ENCODE assay signal across 9 cellular contexts in genomic region chr16:67192781-67193260, GRCh38.
DNase-seq lines count a peak whose midpoint lies in the region; TF ChIP-seq lines count a peak whose summit lies in the region.
"Had no signal": no experiment of that assay in that cellular context is flagged by ENCODE, and none has a peak within 500 bp of the region (broad histone marks: within the 10 kb centered on the region; RNA-seq: fewer than 3 reads in every experiment).

No MANE protein-coding gene starts in this region.

- no peaks in the 10 kb centered on the region for H3K9me3 Mint-ChIP-seq in nephron

- no peak overlapping the region for H3K27ac Mint-ChIP-seq in nephron

- H3K4me3 ChIP-seq in LNCaP clone FGC (ENCODE audit: low read depth, low read length): peak overlapping the region; percentile 95
- H3K4me3 ChIP-seq in duodenal mucosa (ENCODE audit: low read depth in 1 of 2, low read length in 2 of 2): peak overlapping the region; percentile 92 to 96

- TF ChIP-seq CTCF in C4-2B (conservative IDR thresholded peaks at IDR 0.05) (no peak), LNCaP clone FGC (IDR thresholded peaks at IDR 0.05; ENCODE audit: control insufficient read depth, extremely low read depth, insufficient read depth) (no peak), nephron (IDR thresholded peaks at IDR 0.05; ENCODE audit: unreplicated experiment in 3 of 3) (no peak)

- peak overlapping the region; percentile 80 to 99 for H3K9ac ChIP-seq in duodenal mucosa (ENCODE audit: low read depth in 1 of 2, low read length in 2 of 2)

- no peaks in the 10 kb centered on the region for H3K27me3 ChIP-seq in duodenal mucosa (ENCODE audit: control insufficient read depth in 1 of 2, insufficient read depth in 2 of 2, low read length in 2 of 2)

- H3K36me3 Mint-ChIP-seq in nephron (ENCODE audit: low read depth): peaks cover 31% of the 10 kb centered on the region

- H3K9me3 ChIP-seq in duodenal mucosa (ENCODE audit: control insufficient read depth in 1 of 2, low read length in 2 of 2): no peaks in the 10 kb centered on the region

- H3K4me3 Mint-ChIP-seq in nephron: peak overlapping the region; percentile 86 to 93 (median 89)

- H3K27ac ChIP-seq in C4-2B: peak overlapping the region; percentile 95
- no peak overlapping the region for H3K27ac ChIP-seq in duodenal mucosa (ENCODE audit: low read depth, low read length)

- no peak for DNase-seq in LNCaP clone FGC (ENCODE audit: low read depth)
- no peak for DNase-seq in GM19240 (ENCODE audit: insufficient read length, low spot score)
- no peak for DNase-seq in DMS53 treated with DMSO at 0.1 percent for 48 hours (lab: John Stamatoyannopoulos, UW; ENCODE audit: unreplicated experiment)
- DNase-seq in NOMO-1 (lab: John Stamatoyannopoulos, UW; ENCODE audit: unreplicated experiment in 2 of 2): no peak
- DNase-seq in DMS79 treated with DMSO at 0.1 percent for 48 hours (lab: John Stamatoyannopoulos, UW): no peak
- DNase-seq: activated CD4-positive, alpha-beta T cell treated with anti-CD3 and anti-CD28 coated beads, Interleukin-2, amount 50 U/mL, for 4 hours had no signal

- H3K27me3 Mint-ChIP-seq in nephron (ENCODE audit: low read depth): no peaks in the 10 kb centered on the region

- peaks cover 34% of the 10 kb centered on the region for H3K4me1 Mint-ChIP-seq in nephron

- peaks cover 43 to 47% of the 10 kb centered on the region in 2 donors for H3K36me3 ChIP-seq in duodenal mucosa (ENCODE audit: control insufficient read depth in 1 of 2, insufficient read depth in 2 of 2, low read length in 2 of 2)

- peaks cover 21 to 37% of the 10 kb centered on the region in 2 donors for H3K4me1 ChIP-seq in duodenal mucosa (ENCODE audit: control insufficient read depth in 1 of 2, insufficient read depth in 2 of 2, low read length in 2 of 2)
